ENCODE assay signal across 8 cellular contexts in genomic region chr19:17855333-17856152, GRCh38. TPM values are rescaled to one million over a fixed set of nuclear protein-coding genes. Genes with fewer than 3 reads are reported as not detected.
A peak's percentile ranks its signal among the peaks of the same experiment; 100 is the strongest.
DNase-seq lines count a peak whose midpoint lies in the region; ATAC-seq and TF ChIP-seq lines count a peak whose summit lies in the region.

No MANE protein-coding gene starts in this region.

- no peak overlapping the region for H3K9ac ChIP-seq in trophoblast cell (ENCODE audit: low read length)

- DNase-seq in EL (peak; percentile 71), MG63 (peak; percentile 70), SK-MEL-5 (ENCODE audit: low read depth, low spot score) (peak; percentile 74), globus pallidus (ENCODE audit: low spot score) (peak; percentile 58), trophoblast cell (peak; percentile 87 to 96), upper lobe of right lung (peak; percentile 92)
- DNase-seq in activated gamma-delta T cell treated with anti-CD3 and anti-CD28 coated beads, Interleukin-2, amount 50 U/mL, for 16 hours (ENCODE audit: low read depth) = peak; percentile 91

- peaks cover 0 to under 1% of the 10 kb centered on the region in 2 experiments for H3K4me1 ChIP-seq in trophoblast cell (ENCODE audit: control insufficient read depth in 1 of 2, insufficient read depth in 2 of 2, low read length in 2 of 2)
- H3K4me1 ChIP-seq in upper lobe of right lung = peaks cover under 1% of the 10 kb centered on the region

- H3K14ac ChIP-seq in trophoblast cell (ENCODE audit: low read length) = no peak overlapping the region

- H3K4me2 ChIP-seq in trophoblast cell (ENCODE audit: low read length) = no peak overlapping the region

- no peak overlapping the region for H3K23ac ChIP-seq in trophoblast cell (ENCODE audit: low read length)

- no CpG with 5 or more reads among the region's 28 CpGs for WGBS in trophoblast cell (ENCODE audit: extremely low coverage, insufficient coverage, insufficient read length)

- peak overlapping the region; percentile 30 for H2AFZ ChIP-seq in trophoblast cell (ENCODE audit: insufficient read depth, low read length, poor library complexity)

- H3K27me3 ChIP-seq in MG63 (no peaks in the 10 kb centered on the region), trophoblast cell (ENCODE audit: insufficient read depth, low read length) (no peaks in the 10 kb centered on the region), upper lobe of right lung (no peaks in the 10 kb centered on the region)

- H4K8ac ChIP-seq in trophoblast cell (ENCODE audit: low read depth, low read length) = no peak overlapping the region

- in situ Hi-C loops in SK-MEL-5 (cut with HindIII; ENCODE audit: low pct_unique_long_range_greater_than_20kb, low sequenced_read_pairs) = no loop called here

- H2BK12ac ChIP-seq in trophoblast cell (ENCODE audit: low read length) = no peak overlapping the region

- intact Hi-C loops in upper lobe of right lung (cut with DNase I) = no loop called here

- peaks cover 4% of the 10 kb centered on the region for H3K79me1 ChIP-seq in trophoblast cell (ENCODE audit: low read length)

- no peak overlapping the region for H3K27ac ChIP-seq in trophoblast cell (ENCODE audit: low read depth, low read length)
- H3K27ac ChIP-seq in upper lobe of right lung = no peak overlapping the region

- H4K91ac ChIP-seq in trophoblast cell (ENCODE audit: low read depth, low read length) = no peak overlapping the region

- no peak overlapping the region for H3K4ac ChIP-seq in trophoblast cell (ENCODE audit: low read depth, low read length)

- ATAC-seq in upper lobe of right lung = peak; percentile 74
- ATAC-seq in HG03025 (IDR thresholded peaks at IDR 0.05; ENCODE audit: low FRiP score, unreplicated experiment) = no peak

- H3K9me3 ChIP-seq in MG63 (no peaks in the 10 kb centered on the region), trophoblast cell (ENCODE audit: insufficient read depth, low read depth, low read length) (no peaks in the 10 kb centered on the region), upper lobe of right lung (no peaks in the 10 kb centered on the region)

- peak; percentile 99 for TF ChIP-seq CTCF in upper lobe of right lung (IDR thresholded peaks at IDR 0.05)

- no peak overlapping the region for H2BK5ac ChIP-seq in trophoblast cell (ENCODE audit: low read depth, low read length, poor library complexity)

- no peak overlapping the region for H4K12ac ChIP-seq in trophoblast cell (ENCODE audit: low read depth, low read length)

- H2AK5ac ChIP-seq in trophoblast cell (ENCODE audit: low read length) = no peak overlapping the region

- H3K18ac ChIP-seq in trophoblast cell (ENCODE audit: low read length) = no peak overlapping the region

- peaks cover 8% of the 10 kb centered on the region for H3K79me2 ChIP-seq in trophoblast cell (ENCODE audit: control insufficient read depth, insufficient read depth, low read length, poor library complexity)

- H3K4me3 ChIP-seq in MG63 = no peak overlapping the region
- H3K4me3 ChIP-seq in trophoblast cell (ENCODE audit: low read depth, low read length) = no peak overlapping the region
- no peak overlapping the region for H3K4me3 ChIP-seq in upper lobe of right lung

- H3K36me3 ChIP-seq in MG63 (peaks cover 8% of the 10 kb centered on the region), trophoblast cell (ENCODE audit: control insufficient read depth in 1 of 2, insufficient read depth in 2 of 2, low read length in 2 of 2) (peaks cover 0 to under 1% of the 10 kb centered on the region in 2 experiments), upper lobe of right lung (no peaks in the 10 kb centered on the region)

- H2BK120ac ChIP-seq in trophoblast cell (ENCODE audit: insufficient read depth, low read length, poor library complexity) = no peak overlapping the region

RNA-seq across cellular contexts. Expression of gene RPL18A, which starts 4.2 kb away (rescaled TPM):
- total RNA-seq in MG63 (2014; rRNA removed; shearing (Covaris generic); ENCODE audit: low replicate concordance) = 766 and 1,556 TPM in 2 replicates
- 1,450 and 1,494 TPM in 2 replicates for total RNA-seq in SK-MEL-5 (2014; rRNA removed; shearing (Covaris generic))
- polyA plus RNA-seq in SK-MEL-5 (2015; cell fraction: cytosol; rRNA removed) = 1,159 and 1,905 TPM in 2 replicates
- 246 and 294 TPM in 2 replicates for polyA plus RNA-seq in SK-MEL-5 (2015; cell fraction: nucleus; rRNA removed)
- polyA plus RNA-seq in trophoblast cell (2013) = 1,931 and 1,990 TPM in 2 replicates
- total RNA-seq in upper lobe of right lung = 1,315 TPM

RNA-seq across cellular contexts. Expression of gene JAK3, which starts 7.8 kb away (rescaled TPM):
- total RNA-seq in MG63 (2014; rRNA removed; shearing (Covaris generic); ENCODE audit: low replicate concordance) = not detected in 2 replicates
- total RNA-seq in SK-MEL-5 (2014; rRNA removed; shearing (Covaris generic)) = 0.24 and 0.48 TPM in 2 replicates
- 0.54 and 0.62 TPM in 2 replicates for polyA plus RNA-seq in SK-MEL-5 (2015; cell fraction: cytosol; rRNA removed)
- 4.3 and 5.7 TPM in 2 replicates for polyA plus RNA-seq in SK-MEL-5 (2015; cell fraction: nucleus; rRNA removed)
- 0.26 and 0.29 TPM in 2 replicates for polyA plus RNA-seq in trophoblast cell (2013)
- total RNA-seq in upper lobe of right lung = 15.1 TPM

RNA-seq across cellular contexts. Expression of gene SLC5A5, which starts 16.2 kb away (rescaled TPM):
- not detected in 2 replicates for total RNA-seq in MG63 (2014; rRNA removed; shearing (Covaris generic); ENCODE audit: low replicate concordance)
- 0.11 TPM in 1 of 2 replicates, not detected in the other for total RNA-seq in SK-MEL-5 (2014; rRNA removed; shearing (Covaris generic))
- 0.02 TPM in 1 of 2 replicates, not detected in the other for polyA plus RNA-seq in SK-MEL-5 (2015; cell fraction: cytosol; rRNA removed)
- not detected in 2 replicates for polyA plus RNA-seq in SK-MEL-5 (2015; cell fraction: nucleus; rRNA removed)
- polyA plus RNA-seq in trophoblast cell (2013) = 0.01 TPM in 2 replicates
- total RNA-seq in upper lobe of right lung = not detected

RNA-seq across cellular contexts. Expression of gene INSL3, which starts 34.2 kb away (rescaled TPM):
- total RNA-seq in MG63 (2014; rRNA removed; shearing (Covaris generic); ENCODE audit: low replicate concordance) = not detected in 2 replicates
- not detected in 2 replicates for total RNA-seq in SK-MEL-5 (2014; rRNA removed; shearing (Covaris generic))
- not detected in 2 replicates for polyA plus RNA-seq in SK-MEL-5 (2015; cell fraction: cytosol; rRNA removed)
- polyA plus RNA-seq in SK-MEL-5 (2015; cell fraction: nucleus; rRNA removed) = not detected in 2 replicates
- 0.08 and 0.10 TPM in 2 replicates for polyA plus RNA-seq in trophoblast cell (2013)
- not detected for total RNA-seq in upper lobe of right lung

Comparison
In these comparisons a context has a peak if more than half of its experiments do, and no peak if none do; other contexts are left out.
1. RNA of gene JAK3, which starts 7.8 kb away (total RNA-seq): 15.1 TPM in upper lobe of right lung (single experiment); 0.24 to 0.48 TPM in SK-MEL-5 and not detected in MG63; every median in the first group is over 10 times any median in the second.
2. Peak in every context shown above with its lines, with median percentiles within 50 percentile points of each other: DNase-seq.